28 cellular contexts compared by ENCODE assay signal in the genomic region with DNA sequence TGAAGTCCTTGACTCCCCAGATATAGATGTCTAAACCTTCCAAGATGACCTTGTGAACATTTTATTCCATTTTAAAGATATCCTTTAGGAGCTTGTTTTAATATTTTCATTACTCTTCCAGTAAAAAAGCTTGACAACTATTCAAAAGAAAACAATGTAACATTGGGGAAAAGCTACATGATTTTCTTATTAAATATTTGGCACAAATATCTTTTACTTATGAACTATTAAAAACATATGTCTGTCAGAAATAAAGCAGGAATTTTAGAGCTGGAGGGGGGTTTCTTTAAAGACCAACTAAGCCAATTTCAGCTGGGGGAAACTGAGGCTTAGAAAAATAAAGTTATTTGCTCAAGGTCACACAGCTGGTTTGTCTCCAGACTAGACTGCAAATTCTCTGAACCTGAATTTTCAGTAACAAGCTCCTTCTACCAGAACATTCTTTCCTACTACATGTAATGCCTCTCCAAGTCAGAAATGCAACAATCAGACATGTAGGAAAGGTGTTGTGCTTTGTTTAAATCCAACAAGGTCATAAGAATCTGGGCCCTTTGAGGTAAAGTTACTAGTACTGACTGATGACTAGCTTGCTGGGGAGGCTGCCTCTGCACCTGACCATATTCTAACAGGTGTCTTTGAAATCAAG.
"Had no signal": no experiment of that assay in that cellular context is flagged by ENCODE, and none has a peak within 500 bp of the region (broad histone marks: within the 10 kb centered on the region; RNA-seq: fewer than 3 reads in every experiment).

No MANE protein-coding gene starts in this region.

- H3K27ac Mint-ChIP-seq: activated naive CD4-positive, alpha-beta T cell treated with anti-CD3 and anti-CD28 coated beads, Interleukin-2, amount 10 ng/mL, durations not matched to agents 7 days and 5 days; activated naive CD8-positive, alpha-beta T cell treated with anti-CD3 and anti-CD28 coated beads, Interleukin-2, amount 10 ng/mL, durations not matched to agents 7 days and 5 days; dendritic cell treated with granulocyte-macrophage colony-stimulating factor and Interleukin-4, amounts not matched to agents 40 ng/mL and 50 ng/mL, for 4 days; endodermal cell; stimulated activated naive CD8-positive, alpha-beta T cell treated with anti-CD3 and anti-CD28 coated beads, Interleukin-15, Interleukin-2, amounts not matched to agents 100 ng/mL and 50 ng/mL, for 24 hours; T-helper 1 cell treated with Interleukin-12 subunit alpha and Interleukin-12 subunit beta and Interleukin-4 antibody, amounts not matched to agents 30 μg/mL and 1 μg/mL, for 36 hours had no signal

- H2AFZ ChIP-seq: hepatocyte had no signal

- H3K36me3 ChIP-seq: WERI-Rb-1 had no signal

- H3K4me3 Mint-ChIP-seq: activated naive CD4-positive, alpha-beta T cell treated with anti-CD3 and anti-CD28 coated beads, Interleukin-2, amount 10 ng/mL, durations not matched to agents 7 days and 5 days; activated naive CD8-positive, alpha-beta T cell treated with anti-CD3 and anti-CD28 coated beads, Interleukin-2, amount 10 ng/mL, durations not matched to agents 7 days and 5 days; dendritic cell treated with granulocyte-macrophage colony-stimulating factor and Interleukin-4, amounts not matched to agents 40 ng/mL and 50 ng/mL, for 4 days; endodermal cell; naive thymus-derived CD4-positive, alpha-beta T cell; neural crest cell; stimulated activated naive CD8-positive, alpha-beta T cell treated with anti-CD3 and anti-CD28 coated beads, Interleukin-15, Interleukin-2, amounts not matched to agents 100 ng/mL and 50 ng/mL, for 24 hours; T-helper 1 cell treated with Interleukin-12 subunit alpha and Interleukin-12 subunit beta and Interleukin-4 antibody, amounts not matched to agents 30 μg/mL and 1 μg/mL, for 36 hours had no signal

- H3K4me1 ChIP-seq: esophagus muscularis mucosa, gastroesophageal sphincter had no signal

- H3K27me3 Mint-ChIP-seq: activated naive CD4-positive, alpha-beta T cell treated with anti-CD3 and anti-CD28 coated beads, Interleukin-2, amount 10 ng/mL, durations not matched to agents 7 days and 5 days; activated naive CD8-positive, alpha-beta T cell treated with anti-CD3 and anti-CD28 coated beads, Interleukin-2, amount 10 ng/mL, durations not matched to agents 7 days and 5 days; dendritic cell treated with granulocyte-macrophage colony-stimulating factor and Interleukin-4, amounts not matched to agents 40 ng/mL and 50 ng/mL, for 4 days; naive thymus-derived CD4-positive, alpha-beta T cell; stimulated activated naive CD8-positive, alpha-beta T cell treated with anti-CD3 and anti-CD28 coated beads, Interleukin-15, Interleukin-2, amounts not matched to agents 100 ng/mL and 50 ng/mL, for 24 hours had no signal

- H3K4me1 Mint-ChIP-seq: activated naive CD8-positive, alpha-beta T cell treated with anti-CD3 and anti-CD28 coated beads, Interleukin-2, amount 10 ng/mL, durations not matched to agents 7 days and 5 days; endodermal cell; neural crest cell had no signal

- H3K4me3 ChIP-seq: esophagus muscularis mucosa, gastroesophageal sphincter, hepatocyte, tibial nerve had no signal

- H3K27me3 ChIP-seq: esophagus muscularis mucosa, gastroesophageal sphincter, hepatocyte, tibial nerve had no signal

- H3K27ac ChIP-seq: esophagus muscularis mucosa, gastroesophageal sphincter, hepatocyte, WERI-Rb-1 had no signal

- H3K9me3 Mint-ChIP-seq: activated naive CD8-positive, alpha-beta T cell treated with anti-CD3 and anti-CD28 coated beads, Interleukin-2, amount 10 ng/mL, durations not matched to agents 7 days and 5 days; dendritic cell treated with granulocyte-macrophage colony-stimulating factor and Interleukin-4, amounts not matched to agents 40 ng/mL and 50 ng/mL, for 4 days; endodermal cell had no signal

- DNase-seq: activated CD4-positive, alpha-beta T cell treated with anti-CD3 and anti-CD28 coated beads for 48 hours; activated CD4-positive, alpha-beta T cell treated with anti-CD3 and anti-CD28 coated beads, Interleukin-2, amount 50 U/mL, for 48 hours; activated CD8-positive, alpha-beta memory T cell treated with anti-CD3 and anti-CD28 coated beads for 24 hours; activated effector memory CD4-positive, alpha-beta T cell treated with Interleukin-2 at 50 U/mL for 16 hours; activated naive CD4-positive, alpha-beta T cell treated with anti-CD3 and anti-CD28 coated beads, Interleukin-2, amount 10 ng/mL, durations not matched to agents 7 days and 5 days; activated naive CD8-positive, alpha-beta T cell treated with anti-CD3 and anti-CD28 coated beads, Interleukin-2, amount 10 ng/mL, durations not matched to agents 7 days and 5 days; amniotic stem cell; caudate nucleus; endodermal cell; left cardiac atrium; mammary epithelial cell; midbrain; naive thymus-derived CD4-positive, alpha-beta T cell; occipital lobe; right cardiac atrium; stimulated activated CD4-positive, alpha-beta T cell treated with anti-CD3 and anti-CD28 coated beads, Interleukin-12 subunit alpha, Interleukin-12 subunit beta, amount 100 ng/mL, for 4 hours; stimulated activated CD4-positive, alpha-beta T cell treated with anti-CD3 and anti-CD28 coated beads, Interleukin-4, amount 100 ng/mL, for 1 hour; SW 1271; T-helper 9 cell; WERI-Rb-1 had no signal

- H3K9me3 ChIP-seq: esophagus muscularis mucosa, gastroesophageal sphincter, tibial nerve had no signal

- H3K4me2 ChIP-seq: hepatocyte had no signal

- H3K79me2 ChIP-seq: hepatocyte had no signal
